27 cellular contexts compared by ENCODE assay signal in genomic region chr12:2233034-2233433, GRCh38.
DNase-seq lines count a peak whose midpoint lies in the region; TF ChIP-seq lines count a peak whose summit lies in the region.
"Had no signal": no experiment of that assay in that cellular context is flagged by ENCODE, and none has a peak within 500 bp of the region (broad histone marks: within the 10 kb centered on the region; RNA-seq: fewer than 3 reads in every experiment).

No MANE protein-coding gene starts in this region.

- H3K4me1 Mint-ChIP-seq in MCF 10A (ENCODE audit: insufficient read depth, unreplicated experiment) = no peaks in the 10 kb centered on the region
- H3K4me1 Mint-ChIP-seq: activated B cell treated with CpG ODN at 0.5 μM for 24 hours had no signal

- no TSS peak for BruUV-seq in mammary epithelial cell (replicated peaks; lab: Mats Ljungman, UMichigan)
- no TSS peak for BruUV-seq in MCF 10A (replicated peaks; lab: Mats Ljungman, UMichigan)

- H3K27me3 ChIP-seq in mammary epithelial cell (ENCODE audit: insufficient read depth, low read length) (no peaks in the 10 kb centered on the region), mesendoderm (ENCODE audit: insufficient read depth, low read length, poor library complexity) (no peaks in the 10 kb centered on the region), smooth muscle cell (ENCODE audit: low read depth) (no peaks in the 10 kb centered on the region)

- CTCF ChIA-PET in mammary epithelial cell (lab: Charles Lee; ENCODE audit: low non-redundant PET) = no interaction called here
- CTCF ChIA-PET in MCF 10A (lab: Yijun Ruan, JAX) = interaction anchor here (0.5 to 0.7 kb wide), 2 partner anchors 27 to 39 kb away, joined by 3 read pairs; no protein-coding TSS in a partner anchor

- H3K79me2 ChIP-seq in mammary epithelial cell (ENCODE audit: insufficient read depth, low read length) (no peaks in the 10 kb centered on the region), mesendoderm (ENCODE audit: control insufficient read depth, insufficient read depth, low read length) (no peaks in the 10 kb centered on the region), smooth muscle cell (ENCODE audit: low read depth) (no peaks in the 10 kb centered on the region)

- no peak overlapping the region for H3K27ac Mint-ChIP-seq in MCF 10A (ENCODE audit: low read depth, unreplicated experiment)
- H3K27ac Mint-ChIP-seq: activated B cell treated with CpG ODN at 0.5 μM for 24 hours; activated T-cell treated with anti-CD3 and anti-CD28 coated beads, Interleukin-2, amount 50 U/mL, for 24 hours; H9; progenitor cell of endocrine pancreas; type B pancreatic cell had no signal

- no peak overlapping the region for H3K9ac ChIP-seq in mammary epithelial cell (ENCODE audit: insufficient read depth, low read length)
- H3K9ac ChIP-seq in mesendoderm (ENCODE audit: low read length) = no peak overlapping the region
- H3K9ac ChIP-seq in smooth muscle cell (ENCODE audit: low read depth) = no peak overlapping the region

- H2BK5ac ChIP-seq in mesendoderm (ENCODE audit: low read length) = no peak overlapping the region

- no peak overlapping the region for H3K4me2 ChIP-seq in mammary epithelial cell (ENCODE audit: insufficient read depth, low read depth, low read length)
- H3K4me2 ChIP-seq in mesendoderm (ENCODE audit: low read length) = no peak overlapping the region
- H3K4me2 ChIP-seq in smooth muscle cell = no peak overlapping the region

- H4K20me1 ChIP-seq in mammary epithelial cell (ENCODE audit: insufficient read depth, low read length) (no peaks in the 10 kb centered on the region), smooth muscle cell (ENCODE audit: low read depth) (no peaks in the 10 kb centered on the region)

- H3K36me3 ChIP-seq in mammary epithelial cell (ENCODE audit: insufficient read depth, low read length) = no peaks in the 10 kb centered on the region
- H3K36me3 ChIP-seq in mesendoderm (ENCODE audit: control insufficient read depth, insufficient read depth, low read length) = no peaks in the 10 kb centered on the region
- no peaks in the 10 kb centered on the region for H3K36me3 ChIP-seq in smooth muscle cell (ENCODE audit: low read depth)

- POLR2A ChIA-PET in MCF 10A (lab: Yijun Ruan, JAX) = interaction anchor here (0.8 kb wide), 1 partner anchor 104 kb away, joined by 3 read pairs; no protein-coding TSS in a partner anchor

- no peak overlapping the region for H2BK15ac ChIP-seq in mesendoderm (replicated peaks; ENCODE audit: low read depth)

- H3K4ac ChIP-seq in mesendoderm (ENCODE audit: low read depth, low read length) = no peak overlapping the region

- H3K4me1 ChIP-seq in mammary epithelial cell (ENCODE audit: insufficient read depth, low read length) (no peaks in the 10 kb centered on the region), mesendoderm (ENCODE audit: control insufficient read depth, low read depth, low read length) (no peaks in the 10 kb centered on the region), smooth muscle cell (ENCODE audit: low read depth) (no peaks in the 10 kb centered on the region)
- H3K4me1 ChIP-seq: Caco-2 had no signal

- dilution Hi-C loops in mammary epithelial cell (cut with HindIII; ENCODE audit: low sequenced_read_pairs) = no loop called here

- H3K9me3 ChIP-seq in mammary epithelial cell (replicated peaks; ENCODE audit: insufficient read depth, low read length) (no peaks in the 10 kb centered on the region), smooth muscle cell (replicated peaks; ENCODE audit: low read depth) (no peaks in the 10 kb centered on the region)
- H3K9me3 ChIP-seq: Caco-2 had no signal

- no peaks in the 10 kb centered on the region for H3K79me1 ChIP-seq in mesendoderm (ENCODE audit: low read length)

- H3K56ac ChIP-seq in mesendoderm (ENCODE audit: low read length) = no peak overlapping the region

- H3K36me3 Mint-ChIP-seq in MCF 10A (ENCODE audit: insufficient read depth, unreplicated experiment) = no peaks in the 10 kb centered on the region

- in situ Hi-C loops in mammary epithelial cell (cut with MboI; ENCODE audit: low sequenced_read_pairs in 2 of 2) = no loop called here

- H4K8ac ChIP-seq in mesendoderm (ENCODE audit: low read depth, low read length) = no peak overlapping the region

- H2AFZ ChIP-seq in mammary epithelial cell (ENCODE audit: low read depth, low read length) (no peak overlapping the region), smooth muscle cell (ENCODE audit: low read depth) (no peak overlapping the region)

- 70% methylated on average over 3 of the region's 3 CpGs for WGBS in mammary epithelial cell (ENCODE audit: low coverage, missing lambda C conversion rate)
- WGBS in mesendoderm (ENCODE audit: extremely low coverage, insufficient coverage, low lambda C conversion rate) = no CpG with 5 or more reads among the region's 3 CpGs
- 90% methylated on average over 3 of the region's 3 CpGs for WGBS in smooth muscle cell (ENCODE audit: low lambda C conversion rate)

- no peaks in the 10 kb centered on the region for H3F3A ChIP-seq in smooth muscle cell (ENCODE audit: low read depth)

- no peak overlapping the region for H3K23ac ChIP-seq in mesendoderm (ENCODE audit: low read length)

- intact Hi-C loops in mammary epithelial cell (cut with micrococcal nuclease) (no loop called here), MCF 10A (cut with micrococcal nuclease) (no loop called here)

- H3K27ac ChIP-seq in mammary epithelial cell (ENCODE audit: insufficient read depth, low read depth, low read length) (no peak overlapping the region), epithelial cell of prostate (no peak overlapping the region), mesendoderm (ENCODE audit: low read depth, low read length) (no peak overlapping the region), smooth muscle cell (ENCODE audit: low read depth) (no peak overlapping the region)
- H3K27ac ChIP-seq: HL-60 had no signal

- no peaks in the 10 kb centered on the region for H3K27me3 Mint-ChIP-seq in MCF 10A (ENCODE audit: insufficient read depth, unreplicated experiment)

- H2BK120ac ChIP-seq in mesendoderm (ENCODE audit: low read depth, low read length) = no peak overlapping the region

- H3K4me3 ChIP-seq in mammary epithelial cell (replicated peaks in 1 of 3; ENCODE audit: insufficient read depth in 1 of 3, low read depth in 2 of 3, low read length in 3 of 3) (no peak overlapping the region), mesendoderm (ENCODE audit: low read length) (no peak overlapping the region), smooth muscle cell (no peak overlapping the region)

- DNase-seq in mammary epithelial cell = peak; percentile 27
- no peak for DNase-seq in MCF 10A (ENCODE audit: unreplicated experiment)
- DNase-seq in M059J (ENCODE audit: low read depth) = peak; percentile 18
- DNase-seq in epithelial cell of prostate (ENCODE audit: low read depth, low spot score) = peak; percentile 36
- DNase-seq in dedifferentiated amniotic fluid mesenchymal stem cell (ENCODE audit: extremely low spot score) = no peak
- DNase-seq in central memory CD4-positive, alpha-beta T cell = no peak
- DNase-seq in mesendoderm = no peak
- DNase-seq in smooth muscle cell (lab: John Stamatoyannopoulos, UW; ENCODE audit: unreplicated experiment) = no peak
- DNase-seq: activated B cell treated with CpG ODN at 0.5 μM for 24 hours; activated naive CD4-positive, alpha-beta T cell; activated T-cell treated with anti-CD3 and anti-CD28 coated beads, Interleukin-2, amount 50 U/mL, for 24 hours; amygdala; C1 segment of cervical spinal cord; Caco-2; cortex of kidney; DMS79; H9; mesenchymal stem cell; NCI-H1092 treated with DMSO at 0.1 percent for 48 hours; NCI-H2029 treated with DMSO at 0.1 percent for 48 hours; NCI-H226; NCI-H774; Right ventricle myocardium superior; T1000 had no signal

- no peak overlapping the region for H3K4me3 Mint-ChIP-seq in MCF 10A (ENCODE audit: unreplicated experiment)
- H3K4me3 Mint-ChIP-seq: activated B cell treated with CpG ODN at 0.5 μM for 24 hours; activated T-cell treated with anti-CD3 and anti-CD28 coated beads, Interleukin-2, amount 50 U/mL, for 24 hours; H9; type B pancreatic cell had no signal

- no peak overlapping the region for H3K18ac ChIP-seq in mesendoderm (ENCODE audit: low read length)

- TF ChIP-seq CTCF in mammary epithelial cell (conservative IDR thresholded peaks at IDR 0.05 in 1 of 2, IDR thresholded peaks at IDR 0.05 in 1 of 2; ENCODE audit: extremely low read depth in 1 of 2, insufficient read depth in 1 of 2, low read depth in 1 of 2, low read length in 2 of 2) (no peak), MCF 10A (IDR thresholded peaks at IDR 0.05; ENCODE audit: unreplicated experiment) (no peak), smooth muscle cell (IDR thresholded peaks at IDR 0.05; ENCODE audit: borderline replicate concordance, insufficient read depth, poor library complexity, severe bottlenecking) (no peak)

- H4K5ac ChIP-seq in mesendoderm (ENCODE audit: low read length) = no peak overlapping the region

- no peaks in the 10 kb centered on the region for H3K9me3 Mint-ChIP-seq in MCF 10A (ENCODE audit: unreplicated experiment)
- H3K9me3 Mint-ChIP-seq: activated B cell treated with CpG ODN at 0.5 μM for 24 hours; activated T-cell treated with anti-CD3 and anti-CD28 coated beads, Interleukin-2, amount 50 U/mL, for 24 hours had no signal

- H2AK5ac ChIP-seq in mesendoderm (ENCODE audit: low read length) = no peak overlapping the region

Comparison
In these comparisons a context has a peak if more than half of its experiments do, and no peak if none do; other contexts are left out.
1. DNase-seq: peak in mammary epithelial cell (single experiment), M059J (single experiment) and epithelial cell of prostate (single experiment); none in MCF 10A (single experiment), dedifferentiated amniotic fluid mesenchymal stem cell (single experiment), central memory CD4-positive, alpha-beta T cell (single experiment), mesendoderm (single experiment) and smooth muscle cell (single experiment).